Comparison of ENCODE assay signal across 17 cellular contexts in the genomic region with DNA sequence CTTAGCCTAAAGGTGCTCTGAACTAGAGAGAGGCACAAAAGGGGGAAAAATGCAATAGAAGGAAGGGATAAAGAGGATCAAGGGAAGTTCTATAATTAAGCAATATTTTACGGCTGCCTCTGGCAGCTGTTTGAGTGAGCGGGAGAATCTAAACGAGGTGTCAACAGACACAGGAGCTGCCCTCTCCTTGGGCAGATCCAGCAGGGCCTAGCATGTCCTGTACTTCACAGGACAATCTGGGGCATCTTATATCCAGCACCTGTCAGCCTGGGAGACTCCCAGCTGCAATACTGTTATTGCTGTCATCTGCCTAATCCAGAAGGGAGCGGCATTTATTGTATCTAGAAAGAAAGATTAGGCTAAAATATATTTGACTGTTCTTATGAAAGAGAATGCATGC.
A peak's percentile ranks its signal among the peaks of the same experiment; 100 is the strongest.
DNase-seq lines count a peak whose midpoint lies in the region; ATAC-seq and TF ChIP-seq lines count a peak whose summit lies in the region.
"Had no signal": no experiment of that assay in that cellular context is flagged by ENCODE, and none has a peak within 500 bp of the region (broad histone marks: within the 10 kb centered on the region; RNA-seq: fewer than 3 reads in every experiment).

No MANE protein-coding gene starts in this region.

- H3K4me3 ChIP-seq in ACC112 (ENCODE audit: low read depth, low read length): 0 out of 2 replicates have a peak overlapping the region, but pooled peaks have one; percentile 1
- H3K4me3 ChIP-seq in esophagus (ENCODE audit: low read depth in 1 of 2, low read length in 2 of 2): no peak overlapping the region
- H3K4me3 ChIP-seq: K562, pancreas had no signal

- DNase-seq in NCI-H524 (lab: John Stamatoyannopoulos, UW): peak; percentile 72 to 94
- no peak for DNase-seq in nephron progenitor cell
- DNase-seq: BE2C; cerebellar nuclear complex; NCI-H1417 treated with DMSO at 0.1 percent for 48 hours; NCI-H774; pancreas; stimulated activated CD4-positive, alpha-beta T cell treated with anti-CD3 and anti-CD28 coated beads, Interleukin-2, amount 100 ng/mL, for 24 hours had no signal

- no peaks in the 10 kb centered on the region for H3K9me3 ChIP-seq in esophagus (ENCODE audit: control insufficient read depth in 2 of 2, insufficient read depth in 1 of 2, low read depth in 1 of 2, low read length in 1 of 2)
- H3K9me3 ChIP-seq: BE2C, pancreas had no signal

- H3K4me1 Mint-ChIP-seq in nephron progenitor cell: peaks cover 62% of the 10 kb centered on the region
- H3K4me1 Mint-ChIP-seq: activated naive CD4-positive, alpha-beta T cell treated with anti-CD3 and anti-CD28 coated beads, Interleukin-2, amount 50 U/mL, for 24 hours had no signal

- H3K27ac Mint-ChIP-seq in nephron progenitor cell: peak overlapping the region; percentile 11
- H3K27ac Mint-ChIP-seq: activated naive CD4-positive, alpha-beta T cell treated with anti-CD3 and anti-CD28 coated beads, Interleukin-2, amount 50 U/mL, for 24 hours had no signal

- peaks cover 4% of the 10 kb centered on the region for H3K27me3 Mint-ChIP-seq in nephron progenitor cell (ENCODE audit: low read depth, poor library complexity)

- H3K4me1 ChIP-seq in ACC112 (ENCODE audit: control insufficient read depth, insufficient read depth, low read length, unreplicated experiment): peaks cover 59% of the 10 kb centered on the region
- H3K4me1 ChIP-seq in esophagus (ENCODE audit: control insufficient read depth in 2 of 2, insufficient read depth in 2 of 2, low read length in 1 of 2): peaks cover 0 to 5% of the 10 kb centered on the region in 2 donors
- H3K4me1 ChIP-seq: BE2C had no signal

- H3K36me3 ChIP-seq in ACC112 (ENCODE audit: insufficient read depth, low read length): no peaks in the 10 kb centered on the region
- H3K36me3 ChIP-seq in esophagus (ENCODE audit: control insufficient read depth in 2 of 2, insufficient read depth in 2 of 2, low read length in 1 of 2): no peaks in the 10 kb centered on the region
- H3K36me3 ChIP-seq: BE2C, pancreas had no signal

- 41 to 50% methylated on average over 4 of the region's 4 CpGs for WGBS in esophagus, 2 donors

- no peaks in the 10 kb centered on the region for H3K27me3 ChIP-seq in ACC112 (ENCODE audit: insufficient read depth, low read length)
- no peaks in the 10 kb centered on the region for H3K27me3 ChIP-seq in esophagus (ENCODE audit: control insufficient read depth in 1 of 2, insufficient read depth in 2 of 2, low read length in 2 of 2)
- H3K27me3 ChIP-seq: BE2C, pancreas had no signal

- H2AFZ ChIP-seq in ACC112 (ENCODE audit: low read length, unreplicated experiment): no peak overlapping the region

- H3K79me2 ChIP-seq in ACC112 (ENCODE audit: control insufficient read depth, insufficient read depth, low read length, unreplicated experiment): peaks cover 68% of the 10 kb centered on the region

- H3K36me3 Mint-ChIP-seq in nephron progenitor cell (ENCODE audit: low read depth): no peaks in the 10 kb centered on the region
- H3K36me3 Mint-ChIP-seq: activated naive CD4-positive, alpha-beta T cell treated with anti-CD3 and anti-CD28 coated beads, Interleukin-2, amount 50 U/mL, for 24 hours had no signal

- TF ChIP-seq CTCF in nephron progenitor cell (IDR thresholded peaks at IDR 0.05): no peak

- ATAC-seq in HG02610 (IDR thresholded peaks at IDR 0.05; ENCODE audit: unreplicated experiment) (no peak), GM19328 (IDR thresholded peaks at IDR 0.05; ENCODE audit: unreplicated experiment) (no peak), HG02571 (IDR thresholded peaks at IDR 0.05; ENCODE audit: unreplicated experiment) (no peak), HG02884 (IDR thresholded peaks at IDR 0.05; ENCODE audit: unreplicated experiment) (no peak)
- ATAC-seq: K562, pancreas had no signal

- H3K9me3 Mint-ChIP-seq in nephron progenitor cell: no peaks in the 10 kb centered on the region
- H3K9me3 Mint-ChIP-seq: activated naive CD4-positive, alpha-beta T cell treated with anti-CD3 and anti-CD28 coated beads, Interleukin-2, amount 50 U/mL, for 24 hours had no signal

- H3K27ac ChIP-seq in ACC112 (ENCODE audit: low read depth, low read length) (peak overlapping the region; percentile 64), esophagus (ENCODE audit: low read depth in 2 of 2, low read length in 1 of 2) (peak overlapping the region; percentile 6 to 33)
- H3K27ac ChIP-seq: pancreas, VCaP had no signal

- H3K4me3 Mint-ChIP-seq in nephron progenitor cell: no peak overlapping the region
- H3K4me3 Mint-ChIP-seq: activated naive CD4-positive, alpha-beta T cell treated with anti-CD3 and anti-CD28 coated beads, Interleukin-2, amount 50 U/mL, for 24 hours had no signal
